In genomic region chr7:41117431-41117830, GRCh38 we compare ENCODE assay signal across 1 cellular context.
TF ChIP-seq lines count a peak whose summit lies in the region.

No MANE protein-coding gene starts in this region.

TF ChIP-seq in IMR-90, 13 proteins besides CTCF, POLR2A, EP300 and RAD21 (continued from another document):
- TF ChIP-seq ELK1 (IDR thresholded peaks at IDR 0.05; ENCODE audit: borderline replicate concordance, low read depth, low read length) (no peak), MXI1 (IDR thresholded peaks at IDR 0.05; ENCODE audit: borderline replicate concordance, low read depth, low read length) (no peak), RFX5 (IDR thresholded peaks at IDR 0.05; ENCODE audit: low read depth, low read length) (no peak), CEBPB (IDR thresholded peaks at IDR 0.05; ENCODE audit: low read depth, low read length) (no peak)
